In genomic region chr15:56042523-56042922, GRCh38 we compare ENCODE assay signal across 12 cellular contexts. TPM values are rescaled to one million over a fixed set of nuclear protein-coding genes. Genes with fewer than 3 reads are reported as not detected.
DNase-seq lines count a peak whose midpoint lies in the region; ATAC-seq and TF ChIP-seq lines count a peak whose summit lies in the region.
"Had no signal": no experiment of that assay in that cellular context is flagged by ENCODE, and none has a peak within 500 bp of the region (broad histone marks: within the 10 kb centered on the region; RNA-seq: fewer than 3 reads in every experiment).

No MANE protein-coding gene starts in this region.

- no peaks in the 10 kb centered on the region for H3K27me3 Mint-ChIP-seq in activated naive CD4-positive, alpha-beta T cell treated with anti-CD3 and anti-CD28 coated beads for 36 hours (ENCODE audit: low read depth)
- H3K27me3 Mint-ChIP-seq in effector memory CD8-positive, alpha-beta T cell = no peaks in the 10 kb centered on the region
- peaks cover 6 to 10% of the 10 kb centered on the region in 2 donors for H3K27me3 Mint-ChIP-seq in stimulated activated naive B cell treated with anti-CD40 and anti-IgM and Interleukin-4, amounts not matched to agents 10 μg/mL and 1 μg/mL and 100 μg/mL, for 72 hours

- no peak for DNase-seq in activated naive CD4-positive, alpha-beta T cell treated with anti-CD3 and anti-CD28 coated beads for 36 hours
- no peak for DNase-seq in activated naive CD4-positive, alpha-beta T cell treated with anti-CD3 and anti-CD28 coated beads, Interleukin-2, amount 50 U/mL, for 72 hours (ENCODE audit: low spot score in 2 of 2)
- DNase-seq in PC-9 = peak in 1 of 2 experiments; percentile 20
- no peak for DNase-seq in effector memory CD8-positive, alpha-beta T cell
- DNase-seq in smooth muscle cell (lab: John Stamatoyannopoulos, UW; ENCODE audit: unreplicated experiment) = no peak
- no peak for DNase-seq in NCI-H526 (lab: John Stamatoyannopoulos, UW)
- DNase-seq in stimulated activated naive B cell treated with anti-CD40 and anti-IgM and Interleukin-4, amounts not matched to agents 10 μg/mL and 1 μg/mL and 100 μg/mL, for 72 hours = no peak
- DNase-seq in right atrium auricular region (ENCODE audit: low spot score) = no peak
- DNase-seq: head of caudate nucleus, left lung, NCI-H2107, Right ventricle myocardium superior had no signal

- H3K27ac Mint-ChIP-seq in activated naive CD4-positive, alpha-beta T cell treated with anti-CD3 and anti-CD28 coated beads for 36 hours = peak overlapping the region; percentile 91
- peak overlapping the region in 1 of 2 donors; percentile 88 for H3K27ac Mint-ChIP-seq in activated naive CD4-positive, alpha-beta T cell treated with anti-CD3 and anti-CD28 coated beads, Interleukin-2, amount 50 U/mL, for 72 hours
- peak overlapping the region; percentile 81 to 90 for H3K27ac Mint-ChIP-seq in effector memory CD8-positive, alpha-beta T cell
- H3K27ac Mint-ChIP-seq in stimulated activated naive B cell treated with anti-CD40 and anti-IgM and Interleukin-4, amounts not matched to agents 10 μg/mL and 1 μg/mL and 100 μg/mL, for 72 hours = no peak overlapping the region

- WGBS in smooth muscle cell (ENCODE audit: low lambda C conversion rate) = 56% methylated on average over 3 of the region's 3 CpGs

- BruUV-seq in PC-9 (replicated peaks; lab: Mats Ljungman, UMichigan) = no TSS peak

- no peak overlapping the region for H3K27ac ChIP-seq in PC-9
- peak overlapping the region; percentile 97 for H3K27ac ChIP-seq in smooth muscle cell (ENCODE audit: low read depth)
- H3K27ac ChIP-seq in right atrium auricular region = no peak overlapping the region
- H3K27ac ChIP-seq: left lung had no signal

- H2AFZ ChIP-seq in PC-9 (no peak overlapping the region), smooth muscle cell (ENCODE audit: low read depth) (no peak overlapping the region)

- H3K36me3 Mint-ChIP-seq in activated naive CD4-positive, alpha-beta T cell treated with anti-CD3 and anti-CD28 coated beads for 36 hours (ENCODE audit: low read depth) = peaks cover 14% of the 10 kb centered on the region
- H3K36me3 Mint-ChIP-seq in activated naive CD4-positive, alpha-beta T cell treated with anti-CD3 and anti-CD28 coated beads, Interleukin-2, amount 50 U/mL, for 72 hours = peaks cover 11 to 48% of the 10 kb centered on the region in 2 donors
- H3K36me3 Mint-ChIP-seq in effector memory CD8-positive, alpha-beta T cell (ENCODE audit: insufficient read depth) = peaks cover 11% of the 10 kb centered on the region
- H3K36me3 Mint-ChIP-seq in stimulated activated naive B cell treated with anti-CD40 and anti-IgM and Interleukin-4, amounts not matched to agents 10 μg/mL and 1 μg/mL and 100 μg/mL, for 72 hours = peaks cover 0 to 8% of the 10 kb centered on the region in 2 donors

- peaks cover 16% of the 10 kb centered on the region for H3K9me3 Mint-ChIP-seq in activated naive CD4-positive, alpha-beta T cell treated with anti-CD3 and anti-CD28 coated beads for 36 hours
- H3K9me3 Mint-ChIP-seq in activated naive CD4-positive, alpha-beta T cell treated with anti-CD3 and anti-CD28 coated beads, Interleukin-2, amount 50 U/mL, for 72 hours = peaks cover 9 to 12% of the 10 kb centered on the region in 2 donors
- H3K9me3 Mint-ChIP-seq in effector memory CD8-positive, alpha-beta T cell = no peaks in the 10 kb centered on the region
- H3K9me3 Mint-ChIP-seq in stimulated activated naive B cell treated with anti-CD40 and anti-IgM and Interleukin-4, amounts not matched to agents 10 μg/mL and 1 μg/mL and 100 μg/mL, for 72 hours = peaks cover 6 to 9% of the 10 kb centered on the region in 2 donors

- no peak for TF ChIP-seq CTCF in PC-9 (conservative IDR thresholded peaks at IDR 0.05)
- no peak for TF ChIP-seq CTCF in smooth muscle cell (IDR thresholded peaks at IDR 0.05; ENCODE audit: borderline replicate concordance, insufficient read depth, poor library complexity, severe bottlenecking)
- TF ChIP-seq CTCF in right atrium auricular region (IDR thresholded peaks at IDR 0.05) = no peak

- H3K9me2 ChIP-seq in PC-9 (ENCODE audit: insufficient read depth) = no peaks in the 10 kb centered on the region

- no peak overlapping the region for H3K4me3 ChIP-seq in PC-9
- no peak overlapping the region for H3K4me3 ChIP-seq in smooth muscle cell
- no peak overlapping the region for H3K4me3 ChIP-seq in right atrium auricular region
- H3K4me3 ChIP-seq: left lung had no signal

- H3K4me1 ChIP-seq in PC-9 (replicated peaks; ENCODE audit: insufficient read depth) = peaks cover 57% of the 10 kb centered on the region
- peaks cover 5% of the 10 kb centered on the region for H3K4me1 ChIP-seq in smooth muscle cell (ENCODE audit: low read depth)
- peaks cover 0 to 4% of the 10 kb centered on the region in 2 donors for H3K4me1 ChIP-seq in right atrium auricular region

- CTCF ChIA-PET in activated naive CD4-positive, alpha-beta T cell treated with anti-CD3 and anti-CD28 coated beads for 36 hours (lab: Charles Lee) = interaction anchor here (0.5 kb wide), 1 partner anchor 11 kb away, joined by 4 read pairs; no protein-coding TSS in a partner anchor
- CTCF ChIA-PET in PC-9 (lab: Charles Lee) = interaction anchor here (0.7 kb wide), 2 partner anchors 22 to 203 kb away, joined by 3 read pairs; no protein-coding TSS in a partner anchor

- H3K36me3 ChIP-seq in PC-9 (ENCODE audit: low read depth) = no peaks in the 10 kb centered on the region; the same call in 1 of the 2 replicates
- no peaks in the 10 kb centered on the region for H3K36me3 ChIP-seq in smooth muscle cell (ENCODE audit: low read depth)
- no peaks in the 10 kb centered on the region for H3K36me3 ChIP-seq in right atrium auricular region
- H3K36me3 ChIP-seq: left lung had no signal

- no peaks in the 10 kb centered on the region for H3K27me3 ChIP-seq in PC-9 (ENCODE audit: insufficient read depth, low read depth)
- H3K27me3 ChIP-seq in smooth muscle cell (ENCODE audit: low read depth) = no peaks in the 10 kb centered on the region
- H3K27me3 ChIP-seq in right atrium auricular region = no peaks in the 10 kb centered on the region
- H3K27me3 ChIP-seq: left lung had no signal

- H3K4me2 ChIP-seq in PC-9 (0 out of 2 replicates have a peak overlapping the region, but pooled peaks have one; percentile 4), smooth muscle cell (no peak overlapping the region)

- H3F3A ChIP-seq in PC-9 (ENCODE audit: insufficient read depth, low read depth) (peaks cover 22% of the 10 kb centered on the region), smooth muscle cell (ENCODE audit: low read depth) (no peaks in the 10 kb centered on the region)

- peak overlapping the region; percentile 89 for H3K9ac ChIP-seq in smooth muscle cell (ENCODE audit: low read depth)

- H3K4me3 Mint-ChIP-seq in activated naive CD4-positive, alpha-beta T cell treated with anti-CD3 and anti-CD28 coated beads for 36 hours = no peak overlapping the region
- H3K4me3 Mint-ChIP-seq in effector memory CD8-positive, alpha-beta T cell = peak overlapping the region; percentile 73 to 75
- no peak overlapping the region for H3K4me3 Mint-ChIP-seq in stimulated activated naive B cell treated with anti-CD40 and anti-IgM and Interleukin-4, amounts not matched to agents 10 μg/mL and 1 μg/mL and 100 μg/mL, for 72 hours

- POLR2A ChIA-PET in PC-9 (lab: Charles Lee; ENCODE audit: unreplicated experiment) = interaction anchor here (0.5 to 1.0 kb wide), 3 partner anchors 18 to 1664 kb away, joined by 3 to 6 read pairs (median 5); partner anchors contain the start of gene POLR2M

- H3K79me2 ChIP-seq in PC-9 (ENCODE audit: low read depth) = no peaks in the 10 kb centered on the region
- no peaks in the 10 kb centered on the region for H3K79me2 ChIP-seq in smooth muscle cell (ENCODE audit: low read depth)

- H3K9me3 ChIP-seq in PC-9 (ENCODE audit: insufficient read depth, low read depth) (no peaks in the 10 kb centered on the region), smooth muscle cell (replicated peaks; ENCODE audit: low read depth) (no peaks in the 10 kb centered on the region), right atrium auricular region (no peaks in the 10 kb centered on the region)
- H3K9me3 ChIP-seq: left lung had no signal

- no peak for ATAC-seq in activated naive CD4-positive, alpha-beta T cell treated with anti-CD3 and anti-CD28 coated beads, Interleukin-2, amount 50 U/mL, for 72 hours
- ATAC-seq in effector memory CD8-positive, alpha-beta T cell (replicated peaks) = no peak
- no peak for ATAC-seq in stimulated activated naive B cell treated with anti-CD40 and anti-IgM and Interleukin-4, amounts not matched to agents 10 μg/mL and 1 μg/mL and 100 μg/mL, for 72 hours (replicated peaks)
- ATAC-seq: left lung had no signal

- intact Hi-C loops in activated naive CD4-positive, alpha-beta T cell treated with anti-CD3 and anti-CD28 coated beads for 36 hours (cut with micrococcal nuclease) = loop anchor here (5.0 to 10.0 kb wide), 3 partner anchors 425 to 758 kb away; partner anchors contain the start of genes MNS1, RAB27A and ZNF280D
- intact Hi-C loops in PC-9 (cut with micrococcal nuclease; ENCODE audit: unreplicated experiment) = loop anchor here (5.0 to 10.0 kb wide), 2 partner anchors 125 to 202 kb away; partner anchors contain the start of gene RFX7

- no peaks in the 10 kb centered on the region for H4K20me1 ChIP-seq in PC-9 (ENCODE audit: insufficient read depth)
- no peaks in the 10 kb centered on the region for H4K20me1 ChIP-seq in smooth muscle cell (ENCODE audit: low read depth)

- peaks cover 61% of the 10 kb centered on the region for H3K4me1 Mint-ChIP-seq in activated naive CD4-positive, alpha-beta T cell treated with anti-CD3 and anti-CD28 coated beads for 36 hours (ENCODE audit: low read depth)
- peaks cover 23 to 35% of the 10 kb centered on the region in 2 donors for H3K4me1 Mint-ChIP-seq in effector memory CD8-positive, alpha-beta T cell (ENCODE audit: low read depth in 2 of 2)
- peaks cover 14 to 20% of the 10 kb centered on the region in 2 donors for H3K4me1 Mint-ChIP-seq in stimulated activated naive B cell treated with anti-CD40 and anti-IgM and Interleukin-4, amounts not matched to agents 10 μg/mL and 1 μg/mL and 100 μg/mL, for 72 hours

RNA-seq across cellular contexts. Expression of gene NEDD4, which starts 49.1 kb away (rescaled TPM):
- total RNA-seq in activated naive CD4-positive, alpha-beta T cell treated with anti-CD3 and anti-CD28 coated beads for 36 hours = 10 to 100 TPM; 29.1 to 32.2 TPM
- 10 to 100 TPM; 14.8 to 15.0 TPM for total RNA-seq in activated naive CD4-positive, alpha-beta T cell treated with anti-CD3 and anti-CD28 coated beads, Interleukin-2, amount 50 U/mL, for 72 hours
- total RNA-seq in PC-9 (2021) (17.8 and 24.5 TPM in 2 replicates), smooth muscle cell (34.5 and 39.4 TPM in 2 replicates), right atrium auricular region (10 to 100 TPM in 1 of 2 donors, 1 to 10 TPM in 1; 7.2 to 10.0 TPM)
- 6.6 and 7.3 TPM in 2 replicates for polyA plus RNA-seq in smooth muscle cell

Comparison
In these comparisons a context has a peak if more than half of its experiments do, and no peak if none do; other contexts are left out.
1. H3K4me3 Mint-ChIP-seq: peak in effector memory CD8-positive, alpha-beta T cell (2 of 2); none in activated naive CD4-positive, alpha-beta T cell treated with anti-CD3 and anti-CD28 coated beads for 36 hours (single experiment) and stimulated activated naive B cell treated with anti-CD40 and anti-IgM and Interleukin-4, amounts not matched to agents 10 μg/mL and 1 μg/mL and 100 μg/mL, for 72 hours (0 of 2).